19 cellular contexts compared by ENCODE assay signal in the genomic region with DNA sequence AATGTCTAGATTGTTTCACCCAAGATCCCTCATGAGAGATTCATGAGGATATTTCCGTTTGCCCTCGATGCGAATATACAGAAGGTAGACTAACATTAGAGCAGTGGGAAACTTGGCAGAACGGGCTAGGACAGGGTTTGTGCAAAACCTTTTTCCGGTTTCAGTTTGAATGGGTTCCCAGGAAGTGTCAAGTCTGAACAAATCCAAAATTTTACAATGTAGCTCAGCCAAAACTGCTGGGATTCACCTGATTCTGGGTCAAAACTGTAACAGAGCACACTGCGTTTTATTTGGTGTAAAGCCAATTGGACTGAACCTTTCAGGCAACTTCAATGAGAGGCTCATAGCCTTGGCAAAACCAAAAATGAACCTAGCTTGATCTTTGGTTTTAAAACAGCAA.
DNase-seq lines count a peak whose midpoint lies in the region; ATAC-seq, FAIRE-seq and TF ChIP-seq lines count a peak whose summit lies in the region.
"Had no signal": no experiment of that assay in that cellular context is flagged by ENCODE, and none has a peak within 500 bp of the region (broad histone marks: within the 10 kb centered on the region; RNA-seq: fewer than 3 reads in every experiment).

No MANE protein-coding gene starts in this region.

- H3K4me2 ChIP-seq in mammary epithelial cell (ENCODE audit: insufficient read depth, low read depth, low read length), result peak overlapping the region; percentile 50
- peak overlapping the region; percentile 73 for H3K4me2 ChIP-seq in keratinocyte (ENCODE audit: control insufficient read depth, extremely low read depth, insufficient read depth, low read depth, low read length)

- no peaks in the 10 kb centered on the region for H3K27me3 Mint-ChIP-seq in MCF 10A (ENCODE audit: insufficient read depth, unreplicated experiment)
- H3K27me3 Mint-ChIP-seq in type B pancreatic cell, result no peaks in the 10 kb centered on the region
- no peaks in the 10 kb centered on the region for H3K27me3 Mint-ChIP-seq in progenitor cell of endocrine pancreas
- H3K27me3 Mint-ChIP-seq: CD4-positive, alpha-beta T cell had no signal

- no peaks in the 10 kb centered on the region for H3K36me3 Mint-ChIP-seq in MCF 10A (ENCODE audit: insufficient read depth, unreplicated experiment)
- H3K36me3 Mint-ChIP-seq in type B pancreatic cell, result no peaks in the 10 kb centered on the region
- no peaks in the 10 kb centered on the region for H3K36me3 Mint-ChIP-seq in progenitor cell of endocrine pancreas (ENCODE audit: insufficient read depth)

- CTCF ChIA-PET in mammary epithelial cell (lab: Charles Lee; ENCODE audit: low non-redundant PET) (no interaction called here), MCF 10A (lab: Yijun Ruan, JAX) (no interaction called here)

- H3K4me1 ChIP-seq in mammary epithelial cell (ENCODE audit: insufficient read depth, low read length), result no peaks in the 10 kb centered on the region
- peaks cover 0 to 13% (median 0%) of the 10 kb centered on the region in 3 donors for H3K4me1 ChIP-seq in esophagus squamous epithelium
- H3K4me1 ChIP-seq in keratinocyte (ENCODE audit: control insufficient read depth, extremely low read depth, insufficient read depth, low read length), result peaks cover 11% of the 10 kb centered on the region
- no peaks in the 10 kb centered on the region for H3K4me1 ChIP-seq in gastrocnemius medialis
- H3K4me1 ChIP-seq: BE2C, HAP-1 had no signal

- H3K9me3 ChIP-seq in mammary epithelial cell (replicated peaks; ENCODE audit: insufficient read depth, low read length) (no peaks in the 10 kb centered on the region), esophagus squamous epithelium (no peaks in the 10 kb centered on the region), keratinocyte (ENCODE audit: control insufficient read depth, low read depth, low read length) (no peaks in the 10 kb centered on the region), gastrocnemius medialis (no peaks in the 10 kb centered on the region)
- H3K9me3 ChIP-seq: BE2C, HAP-1 had no signal

- H3K27ac ChIP-seq in mammary epithelial cell (ENCODE audit: insufficient read depth, low read depth, low read length), result no peak overlapping the region
- H3K27ac ChIP-seq in esophagus squamous epithelium, result peak overlapping the region in 2 of 4 donors; percentile 45 to 62
- H3K27ac ChIP-seq in keratinocyte (ENCODE audit: control insufficient read depth, insufficient read depth, low read length), result no peak overlapping the region
- H3K27ac ChIP-seq in gastrocnemius medialis, result no peak overlapping the region
- H3K27ac ChIP-seq: 22Rv1 had no signal

- no peak for TF ChIP-seq POLR2A in esophagus squamous epithelium (IDR thresholded peaks at IDR 0.05)
- TF ChIP-seq POLR2A in gastrocnemius medialis (IDR thresholded peaks at IDR 0.05), result no peak

- POLR2A ChIA-PET in MCF 10A (lab: Yijun Ruan, JAX), result no interaction called here

- peak; percentile 69 for FAIRE-seq in keratinocyte (lab: Jason Lieb, UNC)
- FAIRE-seq: GM19239 had no signal

- peak overlapping the region; percentile 80 for H2AFZ ChIP-seq in mammary epithelial cell (ENCODE audit: low read depth, low read length)
- peak overlapping the region; percentile 80 for H2AFZ ChIP-seq in keratinocyte (ENCODE audit: control insufficient read depth, low read length)

- H3K9me1 ChIP-seq in keratinocyte (ENCODE audit: control insufficient read depth, extremely low read depth, insufficient read depth, low read length), result no peaks in the 10 kb centered on the region

- BruUV-seq in mammary epithelial cell (replicated peaks; lab: Mats Ljungman, UMichigan), result no TSS peak
- BruUV-seq in MCF 10A (replicated peaks; lab: Mats Ljungman, UMichigan), result no TSS peak

- no peak overlapping the region for H3K9ac ChIP-seq in mammary epithelial cell (ENCODE audit: insufficient read depth, low read length)
- no peak overlapping the region for H3K9ac ChIP-seq in keratinocyte (ENCODE audit: control insufficient read depth, extremely low read depth, insufficient read depth, low read length)

- TF ChIP-seq CTCF in mammary epithelial cell (conservative IDR thresholded peaks at IDR 0.05 in 1 of 2, IDR thresholded peaks at IDR 0.05 in 1 of 2; ENCODE audit: extremely low read depth in 1 of 2, insufficient read depth in 1 of 2, low read depth in 1 of 2, low read length in 2 of 2) (no peak), MCF 10A (IDR thresholded peaks at IDR 0.05; ENCODE audit: unreplicated experiment) (no peak), esophagus squamous epithelium (IDR thresholded peaks at IDR 0.05) (no peak), keratinocyte (optimal IDR thresholded peaks at IDR 0.05 in 1 of 3, IDR thresholded peaks at IDR 0.05 in 1 of 3, conservative IDR thresholded peaks at IDR 0.05 in 1 of 3; ENCODE audit: extremely low read depth in 1 of 3, insufficient read depth in 2 of 3, low read length in 3 of 3) (no peak), gastrocnemius medialis (IDR thresholded peaks at IDR 0.05 in 4 of 5, conservative IDR thresholded peaks at IDR 0.05 in 1 of 5) (no peak), type B pancreatic cell (conservative IDR thresholded peaks at IDR 0.05) (no peak), progenitor cell of endocrine pancreas (IDR thresholded peaks at IDR 0.05; ENCODE audit: unreplicated experiment) (no peak)

- 11% methylated on average over 6 of the region's 6 CpGs for WGBS in mammary epithelial cell (ENCODE audit: low coverage, missing lambda C conversion rate)
- 35 to 37% methylated on average over 5 to 6 of the region's 6 CpGs for WGBS in esophagus squamous epithelium, 2 donors

- H3K4me1 Mint-ChIP-seq in MCF 10A (ENCODE audit: insufficient read depth, unreplicated experiment), result no peaks in the 10 kb centered on the region
- H3K4me1 Mint-ChIP-seq in type B pancreatic cell (ENCODE audit: unreplicated experiment), result no peaks in the 10 kb centered on the region
- H3K4me1 Mint-ChIP-seq in progenitor cell of endocrine pancreas (ENCODE audit: low read depth), result no peaks in the 10 kb centered on the region

- H3K27me3 ChIP-seq in mammary epithelial cell (ENCODE audit: insufficient read depth, low read length) (no peaks in the 10 kb centered on the region), esophagus squamous epithelium (no peaks in the 10 kb centered on the region), keratinocyte (ENCODE audit: control insufficient read depth, extremely low read depth, insufficient read depth, low read length) (no peaks in the 10 kb centered on the region), gastrocnemius medialis (no peaks in the 10 kb centered on the region)
- H3K27me3 ChIP-seq: BE2C had no signal

- in situ Hi-C loops in mammary epithelial cell (cut with MboI; ENCODE audit: low sequenced_read_pairs in 2 of 2), result no loop called here
- in situ Hi-C loops in gastrocnemius medialis (cut with MboI; ENCODE audit: low sequenced_read_pairs in 4 of 4), result no loop called here

- H3K27ac Mint-ChIP-seq in MCF 10A (ENCODE audit: low read depth, unreplicated experiment) (no peak overlapping the region), type B pancreatic cell (no peak overlapping the region), progenitor cell of endocrine pancreas (no peak overlapping the region)
- H3K27ac Mint-ChIP-seq: CD4-positive, alpha-beta T cell had no signal

- H4K20me1 ChIP-seq in mammary epithelial cell (ENCODE audit: insufficient read depth, low read length) (no peaks in the 10 kb centered on the region), keratinocyte (ENCODE audit: control insufficient read depth, extremely low read depth, insufficient read depth, low read length) (no peaks in the 10 kb centered on the region)

- intact Hi-C loops in mammary epithelial cell (cut with micrococcal nuclease) (no loop called here), MCF 10A (cut with micrococcal nuclease) (no loop called here), esophagus squamous epithelium (cut with DNase I) (no loop called here), gastrocnemius medialis (cut with DNase I; ENCODE audit: low total_unique reads) (no loop called here)

- DNase-seq in mammary epithelial cell (peak; percentile 35), MCF 10A (ENCODE audit: unreplicated experiment) (no peak), esophagus squamous epithelium (lab: John Stamatoyannopoulos, UW) (no peak), keratinocyte (ENCODE audit: low read depth, low spot score) (no peak), gastrocnemius medialis (no peak), type B pancreatic cell (ENCODE audit: extremely low spot score, unreplicated experiment) (no peak), SHP77 treated with DMSO at 0.1 percent for 48 hours (lab: John Stamatoyannopoulos, UW) (no peak), progenitor cell of endocrine pancreas (ENCODE audit: low spot score, unreplicated experiment) (no peak)
- DNase-seq: BE2C; CD4-positive, alpha-beta T cell; DMS53; NCI-H1105 treated with DMSO at 0.1 percent for 48 hours; NCI-H1694 treated with DMSO at 0.1 percent for 48 hours; NCI-H2107; NCI-H2227 treated with DMSO at 0.1 percent for 48 hours; NCI-H524 had no signal

- H3K4me3 Mint-ChIP-seq in MCF 10A (ENCODE audit: unreplicated experiment) (no peak overlapping the region), type B pancreatic cell (no peak overlapping the region), progenitor cell of endocrine pancreas (ENCODE audit: low read depth) (no peak overlapping the region)
- H3K4me3 Mint-ChIP-seq: CD4-positive, alpha-beta T cell had no signal

- ATAC-seq in gastrocnemius medialis, result peak; percentile 33 to 58

- H3K9me3 Mint-ChIP-seq in MCF 10A (ENCODE audit: unreplicated experiment) (no peaks in the 10 kb centered on the region), type B pancreatic cell (no peaks in the 10 kb centered on the region), progenitor cell of endocrine pancreas (ENCODE audit: low read depth) (no peaks in the 10 kb centered on the region)
- H3K9me3 Mint-ChIP-seq: CD4-positive, alpha-beta T cell had no signal

- dilution Hi-C loops in mammary epithelial cell (cut with HindIII; ENCODE audit: low sequenced_read_pairs), result no loop called here
- dilution Hi-C loops in keratinocyte (cut with MboI; ENCODE audit: extremely low pct_ligation_motif_present, low sequenced_read_pairs), result no loop called here

- no peaks in the 10 kb centered on the region for H3K36me3 ChIP-seq in mammary epithelial cell (ENCODE audit: insufficient read depth, low read length)
- H3K36me3 ChIP-seq in esophagus squamous epithelium, result no peaks in the 10 kb centered on the region
- H3K36me3 ChIP-seq in keratinocyte (ENCODE audit: control insufficient read depth in 2 of 2, extremely low read depth in 1 of 2, insufficient read depth in 2 of 2, low read length in 2 of 2), result no peaks in the 10 kb centered on the region
- H3K36me3 ChIP-seq in gastrocnemius medialis, result no peaks in the 10 kb centered on the region
- H3K36me3 ChIP-seq: BE2C, HAP-1 had no signal

- H3K79me2 ChIP-seq in mammary epithelial cell (ENCODE audit: insufficient read depth, low read length) (no peaks in the 10 kb centered on the region), keratinocyte (ENCODE audit: control insufficient read depth, insufficient read depth, low read length) (no peaks in the 10 kb centered on the region)

- H3K4me3 ChIP-seq in mammary epithelial cell (replicated peaks in 1 of 3; ENCODE audit: insufficient read depth in 1 of 3, low read depth in 2 of 3, low read length in 3 of 3), result peak overlapping the region in 1 of 3 experiments; percentile 9
- H3K4me3 ChIP-seq in esophagus squamous epithelium, result peak overlapping the region in 3 of 4 donors; percentile 10 to 24 (median 18)
- peak overlapping the region in 2 of 3 experiments; percentile 29 to 37 for H3K4me3 ChIP-seq in keratinocyte (ENCODE audit: control insufficient read depth in 2 of 3, extremely low read depth in 1 of 3, insufficient read depth in 2 of 3, low read depth in 1 of 3, low read length in 3 of 3)
- no peak overlapping the region for H3K4me3 ChIP-seq in gastrocnemius medialis
- H3K4me3 ChIP-seq: HAP-1 had no signal

Comparison
In these comparisons a context has a peak if more than half of its experiments do, and no peak if none do; other contexts are left out.
1. H3K4me3 ChIP-seq: peak in esophagus squamous epithelium (3 of 4) and keratinocyte (2 of 3); none in gastrocnemius medialis (0 of 4).